ENCODE assay signal across 1 cellular context in the genomic region with DNA sequence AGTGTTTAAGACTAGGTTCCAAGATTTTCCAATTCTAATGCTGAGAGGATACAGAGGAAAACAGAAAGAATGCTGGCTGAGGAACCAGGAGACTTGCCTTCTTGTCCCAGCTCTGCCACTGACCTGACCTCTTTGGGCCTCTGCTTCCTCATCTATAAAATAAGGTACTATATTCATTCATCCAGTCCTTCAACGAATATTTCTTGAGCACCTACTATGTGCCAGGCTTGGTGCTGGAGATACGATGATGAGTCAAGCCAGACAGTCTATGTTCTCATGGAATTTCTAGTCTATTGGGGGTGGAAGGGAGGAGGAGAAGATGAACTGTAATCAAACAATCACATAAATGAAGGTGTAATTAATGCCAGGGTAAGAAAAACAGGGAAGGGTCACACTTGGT.
A peak's percentile ranks its signal among the peaks of the same experiment; 100 is the strongest.
TF ChIP-seq lines count a peak whose summit lies in the region.

No MANE protein-coding gene starts in this region.

TF ChIP-seq in K562, 482 proteins besides CTCF, POLR2A, EP300 and RAD21:
- TF ChIP-seq, protein P1, sequence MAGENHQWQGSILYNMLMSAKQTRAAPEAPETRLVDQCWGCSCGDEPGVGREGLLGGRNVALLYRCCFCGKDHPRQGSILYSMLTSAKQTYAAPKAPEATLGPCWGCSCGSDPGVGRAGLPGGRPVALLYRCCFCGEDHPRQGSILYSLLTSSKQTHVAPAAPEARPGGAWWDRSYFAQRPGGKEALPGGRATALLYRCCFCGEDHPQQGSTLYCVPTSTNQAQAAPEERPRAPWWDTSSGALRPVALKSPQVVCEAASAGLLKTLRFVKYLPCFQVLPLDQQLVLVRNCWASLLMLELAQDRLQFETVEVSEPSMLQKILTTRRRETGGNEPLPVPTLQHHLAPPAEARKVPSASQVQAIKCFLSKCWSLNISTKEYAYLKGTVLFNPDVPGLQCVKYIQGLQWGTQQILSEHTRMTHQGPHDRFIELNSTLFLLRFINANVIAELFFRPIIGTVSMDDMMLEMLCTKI (IDR thresholded peaks at IDR 0.05; ENCODE audit: partially characterized antibody): no peak
- TF ChIP-seq ZNF695 (CRISPR knock-in tag; IDR thresholded peaks at IDR 0.05): no peak
- TF ChIP-seq ZNF431 (CRISPR knock-in tag; IDR thresholded peaks at IDR 0.05): no peak
- peak; percentile 92 for TF ChIP-seq ZKSCAN1 (IDR thresholded peaks at IDR 0.05; ENCODE audit: low read depth, low read length)
- TF ChIP-seq, protein P2, sequence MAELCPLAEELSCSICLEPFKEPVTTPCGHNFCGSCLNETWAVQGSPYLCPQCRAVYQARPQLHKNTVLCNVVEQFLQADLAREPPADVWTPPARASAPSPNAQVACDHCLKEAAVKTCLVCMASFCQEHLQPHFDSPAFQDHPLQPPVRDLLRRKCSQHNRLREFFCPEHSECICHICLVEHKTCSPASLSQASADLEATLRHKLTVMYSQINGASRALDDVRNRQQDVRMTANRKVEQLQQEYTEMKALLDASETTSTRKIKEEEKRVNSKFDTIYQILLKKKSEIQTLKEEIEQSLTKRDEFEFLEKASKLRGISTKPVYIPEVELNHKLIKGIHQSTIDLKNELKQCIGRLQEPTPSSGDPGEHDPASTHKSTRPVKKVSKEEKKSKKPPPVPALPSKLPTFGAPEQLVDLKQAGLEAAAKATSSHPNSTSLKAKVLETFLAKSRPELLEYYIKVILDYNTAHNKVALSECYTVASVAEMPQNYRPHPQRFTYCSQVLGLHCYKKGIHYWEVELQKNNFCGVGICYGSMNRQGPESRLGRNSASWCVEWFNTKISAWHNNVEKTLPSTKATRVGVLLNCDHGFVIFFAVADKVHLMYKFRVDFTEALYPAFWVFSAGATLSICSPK (IDR thresholded peaks at IDR 0.05; ENCODE audit: borderline replicate concordance): no peak
- TF ChIP-seq NR2C2 (CRISPR knock-in tag; IDR thresholded peaks at IDR 0.05): no peak
- TF ChIP-seq NR2C2 (tag; IDR thresholded peaks at IDR 0.05): no peak
- no peak for TF ChIP-seq HNRNPH1 (optimal IDR thresholded peaks at IDR 0.05; ENCODE audit: low read depth, low read length)
